ENCODE assay signal across 1 cellular context in the genomic region with DNA sequence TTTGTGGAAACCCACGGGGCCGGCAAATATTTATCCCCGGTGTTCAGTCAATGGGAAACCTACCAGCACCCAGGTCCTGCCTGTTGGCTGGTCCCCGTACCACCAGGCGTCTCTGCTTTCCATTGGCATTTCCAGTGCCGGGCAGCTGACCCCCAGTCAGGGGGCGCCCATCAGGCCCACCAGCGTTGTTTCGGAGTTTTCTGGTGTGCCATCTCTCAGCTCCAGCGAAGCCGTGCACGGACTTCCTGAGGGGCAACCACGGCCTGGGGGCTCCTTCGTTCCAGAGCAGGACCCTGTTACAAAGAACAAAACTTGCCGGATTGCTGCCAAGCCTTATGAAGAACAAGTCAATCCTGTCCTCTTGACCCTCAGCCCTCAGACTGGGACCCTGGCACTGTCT.
TF ChIP-seq lines count a peak whose summit lies in the region.

No MANE protein-coding gene starts in this region.

TF ChIP-seq in HepG2, 621 proteins besides CTCF, POLR2A, EP300 and RAD21:
- TF ChIP-seq SP4 (CRISPR knock-in tag; IDR thresholded peaks at IDR 0.05) (no peak), HNF1A (IDR thresholded peaks at IDR 0.05; ENCODE audit: low read depth) (no peak), HNF1A (CRISPR knock-in tag; IDR thresholded peaks at IDR 0.05; ENCODE audit: borderline replicate concordance) (no peak), ZNF430 (CRISPR knock-in tag; IDR thresholded peaks at IDR 0.05) (no peak), ZNF230 (CRISPR knock-in tag; IDR thresholded peaks at IDR 0.05) (no peak), MBD4 (IDR thresholded peaks at IDR 0.05; ENCODE audit: borderline replicate concordance, low read length) (no peak), RFX3 (CRISPR knock-in tag; IDR thresholded peaks at IDR 0.05) (no peak), REXO4 (CRISPR knock-in tag; IDR thresholded peaks at IDR 0.05; ENCODE audit: borderline replicate concordance) (no peak), ZBTB20 (CRISPR knock-in tag; IDR thresholded peaks at IDR 0.05; ENCODE audit: borderline replicate concordance, low read depth) (no peak), ZNF781 (CRISPR knock-in tag; IDR thresholded peaks at IDR 0.05; ENCODE audit: borderline replicate concordance, not compliant biosample characterization) (no peak), PAX8 (CRISPR knock-in tag; IDR thresholded peaks at IDR 0.05; ENCODE audit: borderline replicate concordance) (no peak), MAF1 (CRISPR knock-in tag; IDR thresholded peaks at IDR 0.05; ENCODE audit: borderline replicate concordance) (no peak), REPIN1 (CRISPR knock-in tag; IDR thresholded peaks at IDR 0.05; ENCODE audit: borderline replicate concordance, low read depth) (no peak), CCDC6 (CRISPR knock-in tag; IDR thresholded peaks at IDR 0.05) (no peak), RBM39 (IDR thresholded peaks at IDR 0.05; ENCODE audit: low read depth, low read length, poor library complexity, severe bottlenecking) (no peak), IRF9 (CRISPR knock-in tag; IDR thresholded peaks at IDR 0.05; ENCODE audit: borderline replicate concordance) (no peak), PAXIP1 (CRISPR knock-in tag; conservative IDR thresholded peaks at IDR 0.05) (no peak)
- TF ChIP-seq, protein P1, sequence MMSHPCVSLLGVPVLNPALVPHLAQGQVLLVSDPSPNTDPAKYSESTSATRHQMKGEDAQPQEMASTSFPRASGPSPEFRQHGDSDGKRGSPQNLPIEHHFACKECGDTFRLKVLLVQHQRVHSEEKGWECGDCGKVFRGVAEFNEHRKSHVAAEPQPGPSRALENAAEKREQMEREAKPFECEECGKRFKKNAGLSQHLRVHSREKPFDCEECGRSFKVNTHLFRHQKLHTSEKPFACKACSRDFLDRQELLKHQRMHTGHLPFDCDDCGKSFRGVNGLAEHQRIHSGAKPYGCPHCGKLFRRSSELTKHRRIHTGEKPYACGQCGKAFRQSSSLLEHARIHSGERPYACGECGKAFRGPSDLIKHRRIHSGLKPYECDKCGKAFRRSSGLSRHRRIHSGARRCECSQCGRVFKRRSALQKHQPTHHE (CRISPR knock-in tag; IDR thresholded peaks at IDR 0.05; ENCODE audit: borderline replicate concordance): no peak
- TF ChIP-seq, protein P2, sequence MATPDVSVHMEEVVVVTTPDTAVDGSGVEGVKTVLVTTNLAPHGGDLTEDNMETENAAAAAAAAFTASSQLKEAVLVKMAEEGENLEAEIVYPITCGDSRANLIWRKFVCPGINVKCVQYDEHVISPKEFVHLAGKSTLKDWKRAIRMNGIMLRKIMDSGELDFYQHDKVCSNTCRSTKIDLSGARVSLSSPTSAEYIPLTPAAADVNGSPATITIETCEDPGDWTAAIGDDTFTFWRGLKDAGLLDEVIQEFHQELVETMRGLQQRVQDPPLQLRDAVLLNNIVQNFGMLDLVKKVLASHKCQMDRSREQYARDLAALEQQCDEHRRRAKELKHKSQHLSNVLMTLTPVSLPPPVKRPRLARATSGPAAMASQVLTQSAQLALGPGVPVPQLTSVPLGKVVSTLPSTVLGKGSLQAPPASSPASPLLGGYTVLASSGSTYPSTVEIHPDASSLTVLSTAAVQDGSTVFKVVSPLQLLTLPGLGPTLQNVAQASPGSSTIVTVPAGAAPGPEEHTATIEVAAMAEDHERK (CRISPR knock-in tag; IDR thresholded peaks at IDR 0.05; ENCODE audit: low read depth): no peak
